18 cellular contexts compared by ENCODE assay signal in the genomic region with DNA sequence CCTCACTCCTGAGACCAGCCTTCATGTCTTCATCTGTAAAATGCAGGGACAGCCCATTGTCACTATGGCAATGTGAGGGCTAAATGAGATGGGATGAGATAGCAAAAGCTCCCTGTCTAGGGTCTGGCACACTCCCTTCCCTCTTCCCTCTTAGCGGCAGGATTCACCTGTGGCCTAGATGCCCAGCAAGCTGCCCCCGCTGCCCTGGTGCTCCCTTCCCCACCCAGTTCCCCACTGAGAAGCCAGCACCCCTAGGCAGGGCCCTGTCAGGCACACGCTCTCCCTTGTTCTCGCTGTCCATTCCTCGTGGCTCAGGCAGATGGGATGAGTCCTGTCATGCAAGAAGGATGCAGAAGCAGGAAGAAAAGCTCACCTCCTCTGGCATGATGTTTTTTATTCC. TPM values are rescaled to one million over a fixed set of nuclear protein-coding genes. Genes with fewer than 3 reads are reported as not detected.
DNase-seq lines count a peak whose midpoint lies in the region; TF ChIP-seq lines count a peak whose summit lies in the region.
"Had no signal": no experiment of that assay in that cellular context is flagged by ENCODE, and none has a peak within 500 bp of the region (broad histone marks: within the 10 kb centered on the region; RNA-seq: fewer than 3 reads in every experiment).

No MANE protein-coding gene starts in this region.

- CTCF ChIA-PET in GM10248 (lab: Yijun Ruan, JAX) = interaction anchor here (1.5 kb wide), 1 partner anchor 481 kb away, joined by 5 read pairs; no protein-coding TSS in a partner anchor

- H3K4me1 ChIP-seq in stomach smooth muscle (ENCODE audit: control insufficient read depth, insufficient read depth, low read length) = peaks cover 40% of the 10 kb centered on the region
- H3K4me1 ChIP-seq: A549; BLaER1 treated with 17β-estradiol and CSF1 and Interleukin-3, amounts not matched to agents 10 nM and 100 nM; Caco-2 had no signal

- DNase-seq in chondrocyte (ENCODE audit: low spot score) (peak; percentile 72), NCI-H146 (lab: John Stamatoyannopoulos, UW) (no peak), GM10248 (ENCODE audit: extremely low spot score) (no peak)
- DNase-seq: AML-193; Caco-2; Calu3; CD4-positive, alpha-beta T cell; CD8-positive, alpha-beta T cell; DMS79 treated with DMSO at 0.1 percent for 48 hours; GF-D8 had no signal

- no peak overlapping the region for H3K4me3 ChIP-seq in stomach smooth muscle (ENCODE audit: low read length in 2 of 2)
- H3K4me3 ChIP-seq: A549; BLaER1 treated with 17β-estradiol and CSF1 and Interleukin-3, amounts not matched to agents 10 nM and 100 nM; GM12878 had no signal

- H3K27me3 Mint-ChIP-seq in brain (peaks cover 22% of the 10 kb centered on the region), chondrocyte (ENCODE audit: low read depth) (no peaks in the 10 kb centered on the region)
- H3K27me3 Mint-ChIP-seq: B cell; CD4-positive, alpha-beta T cell had no signal

- no peaks in the 10 kb centered on the region for H3K36me3 ChIP-seq in stomach smooth muscle (ENCODE audit: control insufficient read depth in 2 of 2, insufficient read depth in 2 of 2, low read length in 2 of 2)
- H3K36me3 ChIP-seq: BLaER1 treated with 17β-estradiol and CSF1 and Interleukin-3, amounts not matched to agents 10 nM and 100 nM had no signal

- H3K9me3 Mint-ChIP-seq in brain = peaks cover 0 to 10% (median 1%) of the 10 kb centered on the region in 5 experiments
- H3K9me3 Mint-ChIP-seq in chondrocyte (ENCODE audit: low read depth) = peaks cover 6% of the 10 kb centered on the region
- H3K9me3 Mint-ChIP-seq: CD4-positive, alpha-beta T cell; CD8-positive, alpha-beta T cell had no signal

- TF ChIP-seq CTCF in brain (conservative IDR thresholded peaks at IDR 0.05) (no peak), chondrocyte (IDR thresholded peaks at IDR 0.05) (no peak), GM10248 (IDR thresholded peaks at IDR 0.05; ENCODE audit: control extremely low read depth, extremely low read depth, low read depth, missing control alignments) (no peak)

- H3K9ac ChIP-seq in stomach smooth muscle (ENCODE audit: low read length in 2 of 2) = no peak overlapping the region
- H3K9ac ChIP-seq: BLaER1 treated with 17β-estradiol and CSF1 and Interleukin-3, amounts not matched to agents 10 nM and 100 nM had no signal

- peak overlapping the region; percentile 64 for H3K27ac ChIP-seq in stomach smooth muscle (ENCODE audit: low read length)
- H3K27ac ChIP-seq: 22Rv1; A549; BLaER1 treated with 17β-estradiol and CSF1 and Interleukin-3, amounts not matched to agents 10 nM and 100 nM; C4-2B had no signal

- H3K27ac Mint-ChIP-seq in brain (peak overlapping the region in 3 of 5 experiments; percentile 51 to 70 (median 70)), chondrocyte (ENCODE audit: unreplicated experiment) (no peak overlapping the region)
- H3K27ac Mint-ChIP-seq: B cell; CD4-positive, alpha-beta T cell; CD8-positive, alpha-beta T cell had no signal

- no peak overlapping the region for H3K4me3 Mint-ChIP-seq in brain
- no peak overlapping the region for H3K4me3 Mint-ChIP-seq in chondrocyte (ENCODE audit: unreplicated experiment)
- H3K4me3 Mint-ChIP-seq: B cell; CD4-positive, alpha-beta T cell; CD8-positive, alpha-beta T cell had no signal

- H3K9me3 ChIP-seq in stomach smooth muscle (ENCODE audit: control insufficient read depth in 2 of 2, low read length in 2 of 2) = peaks cover 0 to 5% of the 10 kb centered on the region in 2 donors
- H3K9me3 ChIP-seq: A549, Caco-2 had no signal

- H3K27me3 ChIP-seq in stomach smooth muscle (ENCODE audit: control insufficient read depth in 1 of 2, insufficient read depth in 2 of 2, low read length in 2 of 2) = peaks cover 0 to 33% of the 10 kb centered on the region in 2 donors

- H3K36me3 Mint-ChIP-seq in brain (peaks cover 4% of the 10 kb centered on the region), chondrocyte (ENCODE audit: low read depth) (no peaks in the 10 kb centered on the region)
- H3K36me3 Mint-ChIP-seq: CD8-positive, alpha-beta T cell had no signal

- H3K4me1 Mint-ChIP-seq in brain = peaks cover 63% of the 10 kb centered on the region
- H3K4me1 Mint-ChIP-seq in chondrocyte (ENCODE audit: low read depth) = no peaks in the 10 kb centered on the region
- H3K4me1 Mint-ChIP-seq: B cell had no signal

- POLR2A ChIA-PET in GM10248 (lab: Yijun Ruan, JAX) = no interaction called here

RNA-seq across cellular contexts. Expression of a gene that starts 49.2 kb away (rescaled TPM):
- 105 TPM for polyA plus RNA-seq in brain (ENCODE audit: insufficient read depth, low read depth, low replicate concordance)
- 20.7 to 34.8 TPM (median 30.1 TPM) in 3 replicates for total RNA-seq in chondrocyte
